8 cellular contexts compared by ENCODE assay signal in the genomic region with DNA sequence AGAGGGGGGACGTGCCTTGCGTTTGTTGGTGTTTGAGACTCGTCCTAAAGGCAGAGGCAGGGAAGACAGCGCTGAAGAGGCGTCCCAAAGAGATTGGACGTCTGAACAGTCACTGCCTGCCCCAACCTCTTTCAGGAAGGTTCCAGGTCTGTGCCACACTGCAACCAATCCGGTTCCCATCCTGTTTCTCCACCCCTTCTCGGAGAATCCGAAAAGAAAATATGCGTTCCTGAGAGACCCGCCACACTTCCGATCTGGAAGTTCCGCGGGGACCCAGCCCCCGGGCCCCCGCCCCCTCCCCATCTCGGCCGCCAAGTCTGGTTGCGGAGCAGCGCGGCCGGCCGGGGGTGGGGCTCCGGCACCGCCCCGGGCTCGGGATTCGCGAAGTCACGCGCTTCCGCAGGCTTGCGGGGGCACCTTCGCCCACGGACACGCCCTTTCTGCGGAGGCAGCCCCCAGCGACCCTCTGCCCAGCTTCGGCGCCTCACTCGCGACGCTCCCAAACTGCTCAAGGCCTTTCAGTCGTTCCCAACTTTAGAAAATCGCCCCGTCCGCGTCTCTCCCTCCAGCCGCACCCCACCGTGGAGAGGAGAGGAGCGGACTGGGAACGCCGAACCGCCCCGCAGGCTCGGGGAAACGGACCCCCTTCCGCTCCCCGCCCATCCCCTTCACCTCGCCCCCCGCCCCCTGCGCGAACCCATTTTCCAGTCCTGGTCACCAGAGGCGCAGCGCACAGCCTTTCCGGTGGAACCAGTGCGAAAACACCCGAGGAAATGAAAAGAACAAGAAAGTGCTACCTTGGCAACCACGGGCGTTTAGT.
DNase-seq lines count a peak whose midpoint lies in the region; ATAC-seq, FAIRE-seq and TF ChIP-seq lines count a peak whose summit lies in the region.

No MANE protein-coding gene starts in this region.

- FAIRE-seq in small intestine (lab: Jason Lieb, UNC) = no peak

- 1 to 7% methylated on average over 10 to 17 of the region's 70 CpGs for WGBS in gastroesophageal sphincter (ENCODE audit: low coverage in 1 of 2), 2 donors
- no CpG with 5 or more reads among the region's 70 CpGs for WGBS in trophoblast cell (ENCODE audit: extremely low coverage, insufficient coverage, insufficient read length)
- WGBS in lower leg skin, 2 donors = 2 to 3% methylated on average over 26 to 66 of the region's 70 CpGs
- WGBS in small intestine, 3 donors = 1 to 4% (median 3%) methylated on average over 67 to 70 of the region's 70 CpGs

- POLR2A ChIA-PET in activated CD4-positive, alpha-beta memory T cell treated with anti-CD3 and anti-CD28 coated beads, Interleukin-2, amount 10 ng/mL, durations not matched to agents 7 days and 5 days (lab: Charles Lee) = no interaction called here

- TF ChIP-seq CTCF in GM23338 (conservative IDR thresholded peaks at IDR 0.05; ENCODE audit: low read depth in 2 of 2) (no peak), gastroesophageal sphincter (IDR thresholded peaks at IDR 0.05) (no peak), lower leg skin (IDR thresholded peaks at IDR 0.05) (no peak), GM10266 (IDR thresholded peaks at IDR 0.05; ENCODE audit: control insufficient read depth, insufficient read depth, low read depth, missing control alignments) (no peak)

- peaks cover 65% of the 10 kb centered on the region for H3K27me3 Mint-ChIP-seq in GM23338 (ENCODE audit: insufficient read depth, low read depth, poor library complexity)
- peaks cover 67% of the 10 kb centered on the region for H3K27me3 Mint-ChIP-seq in activated CD4-positive, alpha-beta memory T cell treated with anti-CD3 and anti-CD28 coated beads, Interleukin-2, amount 10 ng/mL, durations not matched to agents 7 days and 5 days

- H3K4me1 ChIP-seq in GM23338 (ENCODE audit: insufficient read depth) (peaks cover 32% of the 10 kb centered on the region; the same call in 1 of the 2 replicates), gastroesophageal sphincter (peaks cover 0 to 32% (median 14%) of the 10 kb centered on the region in 3 donors), trophoblast cell (ENCODE audit: control insufficient read depth in 1 of 2, insufficient read depth in 2 of 2, low read length in 2 of 2) (peaks cover 0 to 5% of the 10 kb centered on the region in 2 experiments), small intestine (ENCODE audit: control insufficient read depth in 2 of 2, insufficient read depth in 1 of 2, low read depth in 1 of 2, low read length in 1 of 2) (peaks cover 4 to 6% of the 10 kb centered on the region in 2 donors)

- H2AFZ ChIP-seq in GM23338 (peak overlapping the region; percentile 67), trophoblast cell (ENCODE audit: insufficient read depth, low read length, poor library complexity) (peak overlapping the region; percentile 87)

- peaks cover 7% of the 10 kb centered on the region; the same call in 1 of the 2 replicates for H4K20me1 ChIP-seq in GM23338 (replicated peaks; ENCODE audit: insufficient read depth)

- H3K4me1 Mint-ChIP-seq in GM23338 = peaks cover 28% of the 10 kb centered on the region
- H3K4me1 Mint-ChIP-seq in activated CD4-positive, alpha-beta memory T cell treated with anti-CD3 and anti-CD28 coated beads, Interleukin-2, amount 10 ng/mL, durations not matched to agents 7 days and 5 days = peaks cover 37% of the 10 kb centered on the region

- no peaks in the 10 kb centered on the region for H3K9me3 ChIP-seq in gastroesophageal sphincter
- H3K9me3 ChIP-seq in trophoblast cell (ENCODE audit: insufficient read depth, low read depth, low read length) = peaks cover 2% of the 10 kb centered on the region
- no peaks in the 10 kb centered on the region for H3K9me3 ChIP-seq in small intestine (ENCODE audit: control insufficient read depth, low read depth)

- H3K27ac Mint-ChIP-seq in GM23338 = no peak overlapping the region
- no peak overlapping the region for H3K27ac Mint-ChIP-seq in activated CD4-positive, alpha-beta memory T cell treated with anti-CD3 and anti-CD28 coated beads, Interleukin-2, amount 10 ng/mL, durations not matched to agents 7 days and 5 days

- no peak overlapping the region for H2BK5ac ChIP-seq in trophoblast cell (ENCODE audit: low read depth, low read length, poor library complexity)

- no peak overlapping the region for H4K91ac ChIP-seq in trophoblast cell (ENCODE audit: low read depth, low read length)

- no peak overlapping the region for H2BK12ac ChIP-seq in trophoblast cell (ENCODE audit: low read length)

- no peak overlapping the region for H4K8ac ChIP-seq in trophoblast cell (ENCODE audit: low read depth, low read length)

- H2BK120ac ChIP-seq in trophoblast cell (ENCODE audit: insufficient read depth, low read length, poor library complexity) = no peak overlapping the region

- H3K79me2 ChIP-seq in GM23338 (replicated peaks; ENCODE audit: insufficient read depth) (no peaks in the 10 kb centered on the region), trophoblast cell (ENCODE audit: control insufficient read depth, insufficient read depth, low read length, poor library complexity) (no peaks in the 10 kb centered on the region)

- H3K4me3 ChIP-seq in GM23338 (peak overlapping the region; percentile 63), gastroesophageal sphincter (peak overlapping the region; percentile 1 to 47), trophoblast cell (ENCODE audit: low read depth, low read length) (peak overlapping the region; percentile 62), lower leg skin (ENCODE audit: low read depth, poor library complexity, severe bottlenecking) (no peak overlapping the region), small intestine (ENCODE audit: low read depth in 1 of 2, low read length in 2 of 2) (peak overlapping the region in 1 of 2 donors; percentile 47)

- H3K4me2 ChIP-seq in GM23338 = peak overlapping the region; percentile 85
- peak overlapping the region; percentile 88 for H3K4me2 ChIP-seq in trophoblast cell (ENCODE audit: low read length)

- no peaks in the 10 kb centered on the region for H3K9me3 Mint-ChIP-seq in GM23338
- H3K9me3 Mint-ChIP-seq in activated CD4-positive, alpha-beta memory T cell treated with anti-CD3 and anti-CD28 coated beads, Interleukin-2, amount 10 ng/mL, durations not matched to agents 7 days and 5 days = no peaks in the 10 kb centered on the region

- intact Hi-C loops in lower leg skin (cut with DNase I; ENCODE audit: low total_unique reads) = loop anchor here (10.0 kb wide), 1 partner anchor 1071 kb away; no protein-coding TSS in a partner anchor

- no peak overlapping the region for H3K4ac ChIP-seq in trophoblast cell (ENCODE audit: low read depth, low read length)

- peaks cover 88% of the 10 kb centered on the region for H3K27me3 ChIP-seq in GM23338 (ENCODE audit: insufficient read depth)
- peaks cover 70% of the 10 kb centered on the region for H3K27me3 ChIP-seq in gastroesophageal sphincter
- peaks cover 38% of the 10 kb centered on the region for H3K27me3 ChIP-seq in trophoblast cell (ENCODE audit: insufficient read depth, low read length)
- H3K27me3 ChIP-seq in small intestine (ENCODE audit: control insufficient read depth in 2 of 2, insufficient read depth in 2 of 2, low read length in 2 of 2) = peaks cover 0 to 23% of the 10 kb centered on the region in 2 donors

- H3K23ac ChIP-seq in trophoblast cell (ENCODE audit: low read length) = no peak overlapping the region

- no peak overlapping the region for H2AK5ac ChIP-seq in trophoblast cell (ENCODE audit: low read length)

- DNase-seq in GM23338 (ENCODE audit: low spot score) = peak; percentile 59
- peak; percentile 25 for DNase-seq in activated CD4-positive, alpha-beta memory T cell treated with anti-CD3 and anti-CD28 coated beads, Interleukin-2, amount 10 ng/mL, durations not matched to agents 7 days and 5 days
- DNase-seq in trophoblast cell = no peak
- DNase-seq in lower leg skin (ENCODE audit: low spot score in 2 of 2) = no peak
- DNase-seq in small intestine = no peak
- no peak for DNase-seq in GM10266 (ENCODE audit: extremely low spot score)

- H3K14ac ChIP-seq in trophoblast cell (ENCODE audit: low read length) = no peak overlapping the region

- H4K12ac ChIP-seq in trophoblast cell (ENCODE audit: low read depth, low read length) = no peak overlapping the region

- no peak overlapping the region for H3K18ac ChIP-seq in trophoblast cell (ENCODE audit: low read length)

- H3K36me3 Mint-ChIP-seq in GM23338 (ENCODE audit: low read depth) = no peaks in the 10 kb centered on the region
- H3K36me3 Mint-ChIP-seq in activated CD4-positive, alpha-beta memory T cell treated with anti-CD3 and anti-CD28 coated beads, Interleukin-2, amount 10 ng/mL, durations not matched to agents 7 days and 5 days (ENCODE audit: low read depth) = no peaks in the 10 kb centered on the region

- peak overlapping the region; percentile 79 for H3K4me3 Mint-ChIP-seq in GM23338
- H3K4me3 Mint-ChIP-seq in activated CD4-positive, alpha-beta memory T cell treated with anti-CD3 and anti-CD28 coated beads, Interleukin-2, amount 10 ng/mL, durations not matched to agents 7 days and 5 days = peak overlapping the region; percentile 68

- H3K9ac ChIP-seq in trophoblast cell (ENCODE audit: low read length) = no peak overlapping the region

- H3F3A ChIP-seq in GM23338 (replicated peaks; ENCODE audit: low read depth) = peaks cover 3% of the 10 kb centered on the region; the same call in 1 of the 2 replicates

- no peaks in the 10 kb centered on the region for H3K79me1 ChIP-seq in trophoblast cell (ENCODE audit: low read length)

- H3K27ac ChIP-seq in GM23338 (ENCODE audit: low read depth) (no peak overlapping the region), gastroesophageal sphincter (no peak overlapping the region), trophoblast cell (ENCODE audit: low read depth, low read length) (no peak overlapping the region), small intestine (ENCODE audit: low read depth in 1 of 2, low read length in 1 of 2) (no peak overlapping the region)

- ATAC-seq in GM23338 (peak; percentile 63), gastroesophageal sphincter (no peak), HG02642 (IDR thresholded peaks at IDR 0.05; ENCODE audit: poor library complexity, unreplicated experiment) (no peak)

- CTCF ChIA-PET in activated CD4-positive, alpha-beta memory T cell treated with anti-CD3 and anti-CD28 coated beads, Interleukin-2, amount 10 ng/mL, durations not matched to agents 7 days and 5 days (lab: Charles Lee) = no interaction called here

- H3K36me3 ChIP-seq in GM23338 (ENCODE audit: insufficient read depth) (no peaks in the 10 kb centered on the region), gastroesophageal sphincter (no peaks in the 10 kb centered on the region), trophoblast cell (ENCODE audit: control insufficient read depth in 1 of 2, insufficient read depth in 2 of 2, low read length in 2 of 2) (no peaks in the 10 kb centered on the region), small intestine (ENCODE audit: control insufficient read depth in 2 of 2, insufficient read depth in 2 of 2, low read length in 2 of 2) (no peaks in the 10 kb centered on the region)

- no peaks in the 10 kb centered on the region for H3K9me2 ChIP-seq in GM23338 (ENCODE audit: insufficient read depth)

- TF ChIP-seq POLR2A in gastroesophageal sphincter (IDR thresholded peaks at IDR 0.05) = no peak
- no peak for TF ChIP-seq POLR2A in lower leg skin (IDR thresholded peaks at IDR 0.05)

- no peak for TF ChIP-seq EP300 in gastroesophageal sphincter (IDR thresholded peaks at IDR 0.05)

TF ChIP-seq in GM23338, 12 proteins besides CTCF, POLR2A, EP300 and RAD21 (continues in another document):
- TF ChIP-seq STAT1 (IDR thresholded peaks at IDR 0.05; ENCODE audit: unreplicated experiment) (no peak), NANOG (IDR thresholded peaks at IDR 0.05; ENCODE audit: borderline replicate concordance) (no peak)

Comparison
In these comparisons a context has a peak if more than half of its experiments do, and no peak if none do; other contexts are left out.
1. DNase-seq: peak in GM23338 (single experiment) and activated CD4-positive, alpha-beta memory T cell treated with anti-CD3 and anti-CD28 coated beads, Interleukin-2, amount 10 ng/mL, durations not matched to agents 7 days and 5 days (single experiment); none in trophoblast cell (0 of 2), lower leg skin (0 of 2), small intestine (single experiment) and GM10266 (single experiment).